1 cellular context compared by ENCODE assay signal in genomic region chr19:1460033-1460995, GRCh38.
TF ChIP-seq lines count a peak whose summit lies in the region.

No MANE protein-coding gene starts in this region.

TF ChIP-seq in K562, 482 proteins besides CTCF, POLR2A, EP300 and RAD21:
- no peak for TF ChIP-seq ZNF408 (CRISPR knock-in tag; IDR thresholded peaks at IDR 0.05; ENCODE audit: low read depth)
- TF ChIP-seq RBBP5 (IDR thresholded peaks at IDR 0.05; ENCODE audit: borderline replicate concordance, insufficient read depth, low read length, poor library complexity, severe bottlenecking) = no peak
- TF ChIP-seq SMARCB1 (IDR thresholded peaks at IDR 0.05; ENCODE audit: insufficient read length, low read depth) = no peak
- peak; percentile 49; the same call in 1 of the 2 replicates for TF ChIP-seq CBX1 (IDR thresholded peaks at IDR 0.05; ENCODE audit: low read depth)
- peak; percentile 72 for TF ChIP-seq RBM25 (IDR thresholded peaks at IDR 0.05; ENCODE audit: low read depth, low read length, severe bottlenecking)
- TF ChIP-seq KDM1A (IDR thresholded peaks at IDR 0.05) = peak; percentile 27 to 40; a peak in 2 of 4 replicates
- TF ChIP-seq SRSF7 (optimal IDR thresholded peaks at IDR 0.05; ENCODE audit: low read depth, low read length) = no peak
- no peak for TF ChIP-seq U2AF2 (optimal IDR thresholded peaks at IDR 0.05; ENCODE audit: low read depth, low read length)
- TF ChIP-seq CBFB (CRISPR knock-in tag; IDR thresholded peaks at IDR 0.05) = no peak
- peak; percentile 36; the same call in 1 of the 2 replicates for TF ChIP-seq RBFOX2 (IDR thresholded peaks at IDR 0.05; ENCODE audit: low read depth, low read length)
- TF ChIP-seq PHF21A (IDR thresholded peaks at IDR 0.05; ENCODE audit: borderline replicate concordance, low read depth) = no peak
- TF ChIP-seq GTF2A2 (tag; IDR thresholded peaks at IDR 0.05) = no peak
- peak; percentile 75 for TF ChIP-seq BCOR (IDR thresholded peaks at IDR 0.05)
- no peak for TF ChIP-seq TCFL5 (CRISPR knock-in tag; conservative IDR thresholded peaks at IDR 0.05)
- TF ChIP-seq HNRNPL (IDR thresholded peaks at IDR 0.05; ENCODE audit: low read depth, low read length) = 0 out of 2 replicates have a peak, but pooled peaks have one; percentile 63
- TF ChIP-seq ZNF699 (CRISPR knock-in tag; IDR thresholded peaks at IDR 0.05; ENCODE audit: insufficient replicate concordance) = no peak
- no peak for TF ChIP-seq ZNF586 (CRISPR knock-in tag; conservative IDR thresholded peaks at IDR 0.05)
- TF ChIP-seq CGGBP1 (CRISPR knock-in tag; IDR thresholded peaks at IDR 0.05) = no peak
- TF ChIP-seq ETV6 (IDR thresholded peaks at IDR 0.05; ENCODE audit: borderline replicate concordance in 1 of 2, low read depth in 2 of 2, low read length in 1 of 2) = no peak
- TF ChIP-seq ETV6 (CRISPR knock-in tag; IDR thresholded peaks at IDR 0.05; ENCODE audit: borderline replicate concordance) = no peak
- TF ChIP-seq ETS2 (tag; IDR thresholded peaks at IDR 0.05; ENCODE audit: borderline replicate concordance, poor library complexity, severe bottlenecking) = no peak
- TF ChIP-seq TEAD4 (IDR thresholded peaks at IDR 0.05; ENCODE audit: low read length) = no peak
- TF ChIP-seq TEAD4 (CRISPR knock-in tag; IDR thresholded peaks at IDR 0.05; ENCODE audit: borderline replicate concordance) = no peak
- no peak for TF ChIP-seq POLR3A (IDR thresholded peaks at IDR 0.05; ENCODE audit: borderline replicate concordance, extremely low read depth, insufficient read depth, insufficient read length)
- no peak for TF ChIP-seq MGA (IDR thresholded peaks at IDR 0.05)
- no peak for TF ChIP-seq BHLHE40 (IDR thresholded peaks at IDR 0.05; ENCODE audit: low read length)
- TF ChIP-seq CEBPG (CRISPR knock-in tag; IDR thresholded peaks at IDR 0.05) = no peak
- TF ChIP-seq CEBPG (tag; conservative IDR thresholded peaks at IDR 0.05 in 1 of 2, IDR thresholded peaks at IDR 0.05 in 1 of 2) = no peak
- no peak for TF ChIP-seq PATZ1 (CRISPR knock-in tag; IDR thresholded peaks at IDR 0.05; ENCODE audit: borderline replicate concordance)
- no peak for TF ChIP-seq PTTG1 (tag; IDR thresholded peaks at IDR 0.05; ENCODE audit: low read depth)
